Comparison of ENCODE assay signal across 34 cellular contexts in the genomic region with DNA sequence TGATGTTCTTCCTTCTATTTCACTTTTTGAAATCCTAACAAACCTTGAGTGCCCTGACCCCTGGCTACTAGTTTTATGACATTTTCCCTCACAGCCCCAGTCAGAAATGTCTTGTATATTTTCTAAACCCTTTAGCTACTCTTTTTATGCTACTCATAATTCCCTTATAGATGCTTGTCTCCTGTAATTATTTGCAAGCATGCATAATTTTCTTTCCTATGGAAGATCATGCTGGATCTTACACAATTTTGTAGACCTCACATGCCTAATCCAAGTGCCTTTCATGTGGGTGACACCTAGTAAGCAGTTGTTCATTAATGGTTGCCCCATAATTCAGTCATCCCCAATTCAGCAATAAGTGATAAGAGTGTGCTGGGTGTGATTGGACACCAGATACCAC.
"Had no signal": no experiment of that assay in that cellular context is flagged by ENCODE, and none has a peak within 500 bp of the region (broad histone marks: within the 10 kb centered on the region; RNA-seq: fewer than 3 reads in every experiment).

No MANE protein-coding gene starts in this region.

- H3K27ac ChIP-seq: adrenal gland, ascending aorta, body of pancreas, brain microvascular endothelial cell, breast epithelium, cardiac muscle cell had no signal

- H3K9me3 ChIP-seq: adrenal gland, ascending aorta, body of pancreas, breast epithelium had no signal

- H3K36me3 ChIP-seq: adrenal gland, brain microvascular endothelial cell, breast epithelium, cardiac muscle cell had no signal

- ATAC-seq: activated naive CD4-positive, alpha-beta T cell treated with anti-CD3 and anti-CD28 coated beads, Interleukin-2, amount 50 U/mL, for 72 hours; activated naive CD8-positive, alpha-beta T cell treated with anti-CD3 and anti-CD28 coated beads, Interleukin-2, amount 50 U/mL, for 24 hours; activated T-cell treated with anti-CD3 and anti-CD28 coated beads, Interleukin-2, amount 50 U/mL, for 4 hours; activated T-cell treated with anti-CD3 and anti-CD28 coated beads, Interleukin-2, amount 50 U/mL, for 72 hours; activated T-helper 17 cell treated with anti-CD3 and anti-CD28 coated beads, Interleukin-2, amount 50 U/mL, for 72 hours; body of pancreas had no signal

- H3K27me3 ChIP-seq: adrenal gland, ascending aorta, body of pancreas, brain microvascular endothelial cell, breast epithelium, cardiac muscle cell had no signal

- H3K4me1 ChIP-seq: body of pancreas, breast epithelium had no signal

- H3K4me3 ChIP-seq: adrenal gland, ascending aorta, body of pancreas, breast epithelium, cardiac muscle cell had no signal

- FAIRE-seq: astrocyte, bronchial epithelial cell, colon had no signal

- DNase-seq: activated effector memory CD4-positive, alpha-beta T cell treated with anti-CD3 and anti-CD28 coated beads, Interleukin-2, amount 50 U/mL, for 16 hours; activated effector memory CD4-positive, alpha-beta T cell treated with Interleukin-2 at 50 U/mL for 16 hours; activated gamma-delta T cell; activated gamma-delta T cell treated with Interleukin-2 at 50 U/mL for 16 hours; activated naive CD4-positive, alpha-beta T cell; activated naive CD4-positive, alpha-beta T cell treated with anti-CD3 and anti-CD28 coated beads for 36 hours; activated naive CD4-positive, alpha-beta T cell treated with anti-CD3 and anti-CD28 coated beads, Interleukin-2, amount 10 ng/mL, durations not matched to agents 7 days and 5 days; activated naive CD4-positive, alpha-beta T cell treated with anti-CD3 and anti-CD28 coated beads, Interleukin-2, amount 50 U/mL, for 16 hours; activated naive CD4-positive, alpha-beta T cell treated with Interleukin-2 at 50 U/mL for 16 hours; activated naive CD8-positive, alpha-beta T cell treated with anti-CD3 and anti-CD28 coated beads for 36 hours; activated naive CD8-positive, alpha-beta T cell treated with anti-CD3 and anti-CD28 coated beads, Interleukin-2, amount 10 ng/mL, durations not matched to agents 7 days and 5 days; activated naive CD8-positive, alpha-beta T cell treated with anti-CD3 and anti-CD28 coated beads, Interleukin-2, amount 50 U/mL, for 24 hours; activated T-cell treated with anti-CD3 and anti-CD28 coated beads, Interleukin-2, amount 50 U/mL, for 24 hours; activated T-cell treated with anti-CD3 and anti-CD28 coated beads, Interleukin-2, amount 50 U/mL, for 4 hours; activated T-cell treated with anti-CD3 and anti-CD28 coated beads, Interleukin-2, amount 50 U/mL, for 48 hours; activated T-cell treated with anti-CD3 and anti-CD28 coated beads, Interleukin-2, amount 50 U/mL, for 72 hours; adrenal gland; amniotic stem cell; amygdala; anterior cingulate cortex; aorta; body of pancreas; brain microvascular endothelial cell; caudate nucleus; central memory CD4-positive, alpha-beta T cell; cerebellar nuclear complex had no signal
